In the genomic region with DNA sequence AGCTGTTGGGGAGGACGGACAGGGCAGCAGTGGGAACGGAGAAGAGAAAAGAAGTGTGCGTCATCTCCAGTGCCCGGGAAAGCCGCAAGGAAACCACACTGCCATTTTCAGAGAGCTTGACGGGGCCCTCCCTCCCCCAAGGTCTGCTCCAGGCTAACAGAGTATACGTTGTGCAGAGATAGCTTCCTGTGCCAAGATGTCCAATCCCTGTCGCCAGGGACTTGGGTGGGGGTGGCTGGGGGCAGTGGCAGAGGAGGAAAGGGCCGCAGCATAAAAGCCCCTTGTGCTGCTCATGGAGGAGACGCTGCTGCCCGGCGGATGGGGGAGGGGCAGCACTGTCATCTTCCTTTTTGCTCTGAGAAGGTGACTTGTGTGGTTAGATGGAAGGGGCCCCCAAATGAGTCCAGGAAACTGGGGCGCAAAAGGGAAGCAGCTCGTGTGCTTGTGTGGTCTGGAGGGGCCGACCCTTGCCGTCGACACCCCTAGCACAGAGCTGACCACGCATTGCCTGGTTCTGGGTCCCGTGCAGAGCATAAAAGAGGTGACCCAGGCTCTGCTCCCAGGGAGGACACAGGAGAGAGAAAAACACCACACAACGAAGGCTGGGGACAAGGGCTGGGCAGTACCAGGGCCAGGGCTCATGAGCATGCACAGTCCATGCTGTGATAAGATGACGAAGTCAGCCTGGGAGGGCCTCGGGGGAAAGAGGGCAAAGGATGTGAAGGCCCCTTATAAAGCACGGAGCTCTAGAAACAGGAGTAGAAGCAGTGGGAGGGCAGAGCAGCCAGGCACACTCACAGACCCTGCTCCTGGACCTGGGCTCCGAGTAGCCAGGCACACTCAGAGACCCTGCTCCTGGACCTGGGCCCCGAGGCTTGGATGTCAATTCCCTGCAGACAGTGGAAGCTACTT, we compare ENCODE assay signal across 8 cellular contexts.
DNase-seq lines count a peak whose midpoint lies in the region; ATAC-seq and TF ChIP-seq lines count a peak whose summit lies in the region.

No MANE protein-coding gene starts in this region.

- intact Hi-C loops in Right ventricle myocardium superior (cut with DNase I): loop anchor here (10.0 kb wide), 2 partner anchors 165 to 465 kb away; no protein-coding TSS in a partner anchor
- intact Hi-C loops in tibial artery (cut with DNase I; ENCODE audit: low total_unique reads): loop anchor here (10.0 kb wide), 2 partner anchors 155 to 435 kb away; no protein-coding TSS in a partner anchor

- no peaks in the 10 kb centered on the region for H3K79me2 ChIP-seq in Loucy (ENCODE audit: insufficient read depth, low read length)

- H3K9me2 ChIP-seq in Loucy (replicated peaks; ENCODE audit: low read depth, low read length): no peaks in the 10 kb centered on the region

- H3K27me3 ChIP-seq in Loucy (ENCODE audit: insufficient read depth, low read length, poor library complexity, severe bottlenecking) (no peaks in the 10 kb centered on the region), tibial artery (no peaks in the 10 kb centered on the region)

- DNase-seq in AML-193 (lab: John Stamatoyannopoulos, UW) (peak; percentile 58 to 74), Right ventricle myocardium superior (no peak), tibial artery (no peak), DMS114 treated with DMSO at 0.1 percent for 48 hours (lab: John Stamatoyannopoulos, UW; ENCODE audit: unreplicated experiment) (no peak)
- peak; percentile 59 for DNase-seq in activated T-cell treated with anti-CD3 and anti-CD28 coated beads, Interleukin-2, amount 50 U/mL, for 24 hours
- peak; percentile 64 for DNase-seq in natural killer cell treated with Interleukin-12 subunit alpha and Interleukin-12 subunit beta and Interleukin-15 and Interleukin-18, amount 100 ng/mL, for 72 hours (ENCODE audit: low spot score)

- peak; percentile 84 to 91 for ATAC-seq in natural killer cell treated with Interleukin-12 subunit alpha and Interleukin-12 subunit beta and Interleukin-15 and Interleukin-18, amount 100 ng/mL, for 72 hours
- ATAC-seq in Right ventricle myocardium superior (ENCODE audit: poor library complexity): no peak
- ATAC-seq in HG02852 (IDR thresholded peaks at IDR 0.05; ENCODE audit: unreplicated experiment): no peak

- no peaks in the 10 kb centered on the region for H3K36me3 ChIP-seq in Loucy (ENCODE audit: insufficient read depth, low read length)
- no peaks in the 10 kb centered on the region for H3K36me3 ChIP-seq in tibial artery

- peak overlapping the region; percentile 29 for H3K9ac ChIP-seq in Loucy (ENCODE audit: low read depth, low read length, poor library complexity, severe bottlenecking)

- H3K4me3 ChIP-seq in Loucy (ENCODE audit: low read length, poor library complexity, severe bottlenecking) (peak overlapping the region; percentile 26), tibial artery (no peak overlapping the region)

- H3F3A ChIP-seq in Loucy (ENCODE audit: low read depth): no peaks in the 10 kb centered on the region

- peak overlapping the region; percentile 63 for H3K4me2 ChIP-seq in Loucy (ENCODE audit: low read depth, low read length, poor library complexity, severe bottlenecking)

- H2AFZ ChIP-seq in Loucy (ENCODE audit: low read length): peak overlapping the region; percentile 61

- H3K9me3 Mint-ChIP-seq in activated T-cell treated with anti-CD3 and anti-CD28 coated beads, Interleukin-2, amount 50 U/mL, for 24 hours: no peaks in the 10 kb centered on the region
- H3K9me3 Mint-ChIP-seq in natural killer cell treated with Interleukin-12 subunit alpha and Interleukin-12 subunit beta and Interleukin-15 and Interleukin-18, amount 100 ng/mL, for 72 hours: no peaks in the 10 kb centered on the region

- H3K27me3 Mint-ChIP-seq in activated T-cell treated with anti-CD3 and anti-CD28 coated beads, Interleukin-2, amount 50 U/mL, for 24 hours: no peaks in the 10 kb centered on the region
- H3K27me3 Mint-ChIP-seq in natural killer cell treated with Interleukin-12 subunit alpha and Interleukin-12 subunit beta and Interleukin-15 and Interleukin-18, amount 100 ng/mL, for 72 hours: no peaks in the 10 kb centered on the region

- no peaks in the 10 kb centered on the region for H3K9me3 ChIP-seq in Loucy (ENCODE audit: insufficient read depth, low read depth, low read length)
- no peaks in the 10 kb centered on the region for H3K9me3 ChIP-seq in tibial artery

- peaks cover 6% of the 10 kb centered on the region for H3K36me3 Mint-ChIP-seq in activated T-cell treated with anti-CD3 and anti-CD28 coated beads, Interleukin-2, amount 50 U/mL, for 24 hours (ENCODE audit: low read depth)
- H3K36me3 Mint-ChIP-seq in natural killer cell treated with Interleukin-12 subunit alpha and Interleukin-12 subunit beta and Interleukin-15 and Interleukin-18, amount 100 ng/mL, for 72 hours: no peaks in the 10 kb centered on the region

- peak overlapping the region; percentile 61 for H3K4me3 Mint-ChIP-seq in activated T-cell treated with anti-CD3 and anti-CD28 coated beads, Interleukin-2, amount 50 U/mL, for 24 hours
- H3K4me3 Mint-ChIP-seq in natural killer cell treated with Interleukin-12 subunit alpha and Interleukin-12 subunit beta and Interleukin-15 and Interleukin-18, amount 100 ng/mL, for 72 hours: peak overlapping the region; percentile 78

- peaks cover 25% of the 10 kb centered on the region for H3K4me1 Mint-ChIP-seq in activated T-cell treated with anti-CD3 and anti-CD28 coated beads, Interleukin-2, amount 50 U/mL, for 24 hours (ENCODE audit: low read depth)
- peaks cover 22 to 23% of the 10 kb centered on the region in 2 donors for H3K4me1 Mint-ChIP-seq in natural killer cell treated with Interleukin-12 subunit alpha and Interleukin-12 subunit beta and Interleukin-15 and Interleukin-18, amount 100 ng/mL, for 72 hours (ENCODE audit: low read depth in 2 of 2)

- no peaks in the 10 kb centered on the region for H4K20me1 ChIP-seq in Loucy (ENCODE audit: insufficient read depth, low read length, poor library complexity, severe bottlenecking)

- H3K27ac Mint-ChIP-seq in activated T-cell treated with anti-CD3 and anti-CD28 coated beads, Interleukin-2, amount 50 U/mL, for 24 hours: peak overlapping the region; percentile 76
- peak overlapping the region; percentile 65 to 82 for H3K27ac Mint-ChIP-seq in natural killer cell treated with Interleukin-12 subunit alpha and Interleukin-12 subunit beta and Interleukin-15 and Interleukin-18, amount 100 ng/mL, for 72 hours

- no peak overlapping the region for H3K27ac ChIP-seq in tibial artery

- TF ChIP-seq CTCF in Loucy (conservative IDR thresholded peaks at IDR 0.05; ENCODE audit: low read length) (no peak), tibial artery (IDR thresholded peaks at IDR 0.05) (no peak)

- H3K4me1 ChIP-seq in Loucy (ENCODE audit: insufficient read depth, low read length, poor library complexity, severe bottlenecking) (peaks cover 18% of the 10 kb centered on the region), tibial artery (no peaks in the 10 kb centered on the region)

Comparison
In these comparisons a context has a peak if more than half of its experiments do, and no peak if none do; other contexts are left out.
1. DNase-seq: peak in AML-193 (2 of 2), activated T-cell treated with anti-CD3 and anti-CD28 coated beads, Interleukin-2, amount 50 U/mL, for 24 hours (single experiment) and natural killer cell treated with Interleukin-12 subunit alpha and Interleukin-12 subunit beta and Interleukin-15 and Interleukin-18, amount 100 ng/mL, for 72 hours (single experiment); none in Right ventricle myocardium superior (single experiment), tibial artery (0 of 2) and DMS114 treated with DMSO at 0.1 percent for 48 hours (single experiment).
2. ATAC-seq: peak in natural killer cell treated with Interleukin-12 subunit alpha and Interleukin-12 subunit beta and Interleukin-15 and Interleukin-18, amount 100 ng/mL, for 72 hours (2 of 2); none in Right ventricle myocardium superior (single experiment) and HG02852 (single experiment).